Comparison of ENCODE assay signal across 10 cellular contexts in genomic region chr19:33438016-33438671, GRCh38.
DNase-seq lines count a peak whose midpoint lies in the region; ATAC-seq and TF ChIP-seq lines count a peak whose summit lies in the region.
"Had no signal": no experiment of that assay in that cellular context is flagged by ENCODE, and none has a peak within 500 bp of the region (broad histone marks: within the 10 kb centered on the region; RNA-seq: fewer than 3 reads in every experiment).

No MANE protein-coding gene starts in this region.

- no peaks in the 10 kb centered on the region for H3K27me3 ChIP-seq in HCT116 (ENCODE audit: insufficient read depth, low read length)
- H3K27me3 ChIP-seq in SK-N-SH (ENCODE audit: insufficient read depth): no peaks in the 10 kb centered on the region
- H3K27me3 ChIP-seq in suprapubic skin: no peaks in the 10 kb centered on the region
- H3K27me3 ChIP-seq: adrenal gland had no signal

- no TSS peak for BruUV-seq in HCT116 (replicated peaks; lab: Mats Ljungman, UMichigan)

- no peaks in the 10 kb centered on the region for H3K4me1 ChIP-seq in HCT116 (ENCODE audit: control insufficient read depth in 1 of 2, insufficient read depth in 2 of 2, low read length in 2 of 2)
- peaks cover 17 to 60% of the 10 kb centered on the region in 2 experiments for H3K4me1 ChIP-seq in SK-N-SH (ENCODE audit: control insufficient read depth in 1 of 2, insufficient read depth in 2 of 2, low read depth in 1 of 2, low read length in 1 of 2)
- peaks cover under 1% of the 10 kb centered on the region for H3K4me1 ChIP-seq in suprapubic skin
- H3K4me1 ChIP-seq: adrenal gland had no signal

- H3K79me2 ChIP-seq in HCT116 (ENCODE audit: insufficient read depth, low read length) (no peaks in the 10 kb centered on the region), SK-N-SH (ENCODE audit: insufficient read depth) (no peaks in the 10 kb centered on the region)

- H3K27ac ChIP-seq in 22Rv1: no peak overlapping the region
- no peak overlapping the region for H3K27ac ChIP-seq in HCT116 (ENCODE audit: low read depth, low read length)
- peak overlapping the region; percentile 43 to 91; a peak in 3 of 4 replicates for H3K27ac ChIP-seq in SK-N-SH (ENCODE audit: low read depth in 2 of 2, low read length in 1 of 2)
- H3K27ac ChIP-seq in suprapubic skin: no peak overlapping the region
- H3K27ac ChIP-seq: adrenal gland, C4-2B had no signal

- POLR2A ChIA-PET in HCT116 (lab: Charles Lee): no interaction called here
- POLR2A ChIA-PET in SK-N-SH (lab: Yijun Ruan, JAX): interaction anchor here (0.8 kb wide), 1 partner anchor 70 kb away, joined by 3 read pairs; no protein-coding TSS in a partner anchor

- H4K20me1 ChIP-seq in HCT116 (ENCODE audit: insufficient read depth): no peaks in the 10 kb centered on the region
- H4K20me1 ChIP-seq in SK-N-SH (ENCODE audit: insufficient read depth): no peaks in the 10 kb centered on the region

- H3K9me3 ChIP-seq in HCT116 (ENCODE audit: control insufficient read depth in 1 of 2, insufficient read depth in 1 of 2, low read depth in 1 of 2, low read length in 2 of 2) (no peaks in the 10 kb centered on the region), SK-N-SH (no peaks in the 10 kb centered on the region), suprapubic skin (no peaks in the 10 kb centered on the region)
- H3K9me3 ChIP-seq: adrenal gland had no signal

- 55% methylated on average over 7 of the region's 10 CpGs for WGBS in SK-N-SH (ENCODE audit: low lambda C conversion rate)
- 62% methylated on average over 6 of the region's 10 CpGs for WGBS in suprapubic skin

- no peak overlapping the region for H3K4me2 ChIP-seq in HCT116 (ENCODE audit: low read length)
- peak overlapping the region; percentile 43; the same call in 1 of the 2 replicates for H3K4me2 ChIP-seq in SK-N-SH

- TF ChIP-seq POLR2A in HCT116 (IDR thresholded peaks at IDR 0.05; ENCODE audit: borderline replicate concordance, extremely low read depth, insufficient read depth, insufficient read length) (no peak), suprapubic skin (IDR thresholded peaks at IDR 0.05) (no peak)

- H3K4me3 ChIP-seq in HCT116 (replicated peaks in 1 of 2; ENCODE audit: low read depth in 1 of 2, low read length in 2 of 2) (no peak overlapping the region), SK-N-SH (ENCODE audit: low read depth in 2 of 2, low read length in 1 of 2) (no peak overlapping the region), suprapubic skin (no peak overlapping the region)
- H3K4me3 ChIP-seq: adrenal gland had no signal

- ATAC-seq in HCT116 (peak; percentile 50; the same call in 1 of the 2 replicates), HG03039 (IDR thresholded peaks at IDR 0.05; ENCODE audit: unreplicated experiment) (no peak), GM18907 (IDR thresholded peaks at IDR 0.05; ENCODE audit: unreplicated experiment) (no peak)

- H3K9ac ChIP-seq in HCT116 (ENCODE audit: low read length) (no peak overlapping the region), SK-N-SH (no peak overlapping the region)

- 0 out of 2 replicates have a peak, but pooled peaks have one; percentile 9 for TF ChIP-seq CTCF in 22Rv1 (IDR thresholded peaks at IDR 0.05)
- TF ChIP-seq CTCF in HCT116 (IDR thresholded peaks at IDR 0.05 in 2 of 3, conservative IDR thresholded peaks at IDR 0.05 in 1 of 3; ENCODE audit: borderline replicate concordance in 1 of 3, insufficient read depth in 1 of 3, low read depth in 2 of 3, low read length in 2 of 3): peak in 1 of 3 experiments; percentile 19; a peak in 1 of 6 replicates
- peak; percentile 49 for TF ChIP-seq CTCF in SK-N-SH (IDR thresholded peaks at IDR 0.05)
- no peak for TF ChIP-seq CTCF in suprapubic skin (IDR thresholded peaks at IDR 0.05)

- RAD21 ChIA-PET in HCT116 (lab: Charles Lee; ENCODE audit: low non-redundant PET in 1 of 2, low total read pairs in 2 of 2, uncharacterized antibody in 2 of 2, unreplicated experiment in 2 of 2): no interaction called here

- H3K36me3 ChIP-seq in HCT116 (ENCODE audit: control insufficient read depth in 1 of 2, insufficient read depth in 2 of 2, low read length in 2 of 2) (no peaks in the 10 kb centered on the region), SK-N-SH (replicated peaks in 1 of 2; ENCODE audit: control insufficient read depth in 1 of 2, insufficient read depth in 2 of 2, low read length in 1 of 2) (no peaks in the 10 kb centered on the region), suprapubic skin (no peaks in the 10 kb centered on the region)
- H3K36me3 ChIP-seq: adrenal gland had no signal

- intact Hi-C loops in HCT116 (cut with micrococcal nuclease): no loop called here

- TF ChIP-seq RAD21 in HCT116 (IDR thresholded peaks at IDR 0.05; ENCODE audit: low read depth) (no peak), SK-N-SH (IDR thresholded peaks at IDR 0.05; ENCODE audit: low read length) (peak; percentile 61)

- H2AFZ ChIP-seq in HCT116 (ENCODE audit: low read depth, low read length, poor library complexity, severe bottlenecking) (no peak overlapping the region), SK-N-SH (ENCODE audit: low read depth) (no peak overlapping the region)

- no peak for DNase-seq in HCT116 (ENCODE audit: low read depth, low spot score)
- peak; percentile 89 for DNase-seq in SK-N-SH
- DNase-seq in iPS-NIHi11 (ENCODE audit: low spot score): peak; percentile 47
- DNase-seq in activated gamma-delta T cell (lab: John Stamatoyannopoulos, UW): no peak
- DNase-seq in suprapubic skin (ENCODE audit: low spot score in 2 of 2): no peak

- H3K9me2 ChIP-seq in HCT116 (ENCODE audit: insufficient read depth) (no peaks in the 10 kb centered on the region), SK-N-SH (no peaks in the 10 kb centered on the region)

- TF ChIP-seq EP300 in SK-N-SH (IDR thresholded peaks at IDR 0.05; ENCODE audit: borderline replicate concordance in 1 of 2, low read depth in 1 of 2, low read length in 1 of 2) (peak in 1 of 2 experiments; percentile 77; a peak in 2 of 4 replicates), suprapubic skin (IDR thresholded peaks at IDR 0.05) (no peak)

- peaks cover 11% of the 10 kb centered on the region for H3F3A ChIP-seq in SK-N-SH (replicated peaks; ENCODE audit: insufficient read depth)

- CTCF ChIA-PET in HCT116 (lab: Charles Lee) (interaction anchor here (0.6 to 1.5 kb wide), 3 partner anchors 31 to 340 kb away, joined by 3 read pairs; no protein-coding TSS in a partner anchor), SK-N-SH (lab: Yijun Ruan, JAX) (interaction anchor here (0.6 to 3.1 kb wide), 17 partner anchors 15 to 707 kb away, joined by 3 to 29 read pairs (median 3); no protein-coding TSS in a partner anchor)

TF ChIP-seq in HCT116, 20 proteins besides CTCF, POLR2A, EP300 and RAD21:
- TF ChIP-seq JUND (IDR thresholded peaks at IDR 0.05) (no peak), REST (IDR thresholded peaks at IDR 0.05; ENCODE audit: low read depth) (no peak), CBX3 (IDR thresholded peaks at IDR 0.05; ENCODE audit: low read depth) (no peak)

TF ChIP-seq in SK-N-SH, 30 proteins besides CTCF, POLR2A, EP300 and RAD21 (continues in another document):
- TF ChIP-seq ELF1 (IDR thresholded peaks at IDR 0.05) (no peak), REST (IDR thresholded peaks at IDR 0.05; ENCODE audit: low read depth, low read length) (no peak), FOSL2 (IDR thresholded peaks at IDR 0.05; ENCODE audit: borderline replicate concordance, low read depth) (no peak), USF2 (IDR thresholded peaks at IDR 0.05; ENCODE audit: borderline replicate concordance, low read depth, low read length) (no peak), FOXM1 (IDR thresholded peaks at IDR 0.05; ENCODE audit: low read depth) (no peak), IRF3 (IDR thresholded peaks at IDR 0.05; ENCODE audit: low read depth, low read length) (no peak)

Comparison
In these comparisons a context has a peak if more than half of its experiments do, and no peak if none do; other contexts are left out.
1. H3K27ac ChIP-seq: peak in SK-N-SH (2 of 2); none in 22Rv1 (single experiment), HCT116 (single experiment) and suprapubic skin (single experiment).
2. CTCF ChIP-seq: peak in 22Rv1 (single experiment) and SK-N-SH (single experiment); none in suprapubic skin (0 of 2).
3. DNase-seq: peak in SK-N-SH (single experiment) and iPS-NIHi11 (single experiment); none in HCT116 (single experiment), activated gamma-delta T cell (single experiment) and suprapubic skin (0 of 2).